ENCODE assay signal across 16 cellular contexts in genomic region chr5:140497897-140498296, GRCh38. TPM values are rescaled to one million over a fixed set of nuclear protein-coding genes. Genes with fewer than 3 reads are reported as not detected.
DNase-seq lines count a peak whose midpoint lies in the region; ATAC-seq lines count a peak whose summit lies in the region.
"Had no signal": no experiment of that assay in that cellular context is flagged by ENCODE, and none has a peak within 500 bp of the region (broad histone marks: within the 10 kb centered on the region; RNA-seq: fewer than 3 reads in every experiment).

No MANE protein-coding gene starts in this region.

- H4K8ac ChIP-seq in mesenchymal stem cell (ENCODE audit: low read length), result no peak overlapping the region

- no peak overlapping the region for H4K91ac ChIP-seq in mesenchymal stem cell (ENCODE audit: low read length)

- no peaks in the 10 kb centered on the region for H3K4me1 ChIP-seq in mesenchymal stem cell (ENCODE audit: control insufficient read depth, insufficient read depth, low read depth, low read length)
- H3K4me1 ChIP-seq: Caco-2, vagina had no signal

- no peak overlapping the region for H2AFZ ChIP-seq in mesenchymal stem cell (ENCODE audit: low read depth, low read length)

- H3K4ac ChIP-seq in mesenchymal stem cell (ENCODE audit: low read depth in 1 of 2, low read length in 2 of 2), result no peak overlapping the region

- in situ Hi-C loops in Caki2 (cut with HindIII; ENCODE audit: low pct_unique_long_range_greater_than_20kb, low sequenced_read_pairs), result no loop called here

- H3K4me2 ChIP-seq in mesenchymal stem cell (ENCODE audit: low read length, poor library complexity, severe bottlenecking), result peak overlapping the region; percentile 29

- H3K9ac ChIP-seq in mesenchymal stem cell (ENCODE audit: low read length), result no peak overlapping the region

- no peak overlapping the region for H2AK5ac ChIP-seq in mesenchymal stem cell (ENCODE audit: low read length, severe bottlenecking)

- H3K9me3 ChIP-seq in mesenchymal stem cell (ENCODE audit: control insufficient read depth, low read length), result no peaks in the 10 kb centered on the region
- H3K9me3 ChIP-seq: Caco-2, vagina had no signal

- H3K14ac ChIP-seq in mesenchymal stem cell (ENCODE audit: low read length in 2 of 2), result no peak overlapping the region

- no peak overlapping the region for H2BK5ac ChIP-seq in mesenchymal stem cell (ENCODE audit: low read depth, low read length, poor library complexity, severe bottlenecking)

- no peak overlapping the region for H2BK15ac ChIP-seq in mesenchymal stem cell (ENCODE audit: low read depth, poor library complexity, severe bottlenecking)

- H3K23ac ChIP-seq in mesenchymal stem cell (ENCODE audit: low read length in 2 of 2), result no peak overlapping the region

- DNase-seq in Caki2 (ENCODE audit: low read depth) (peak; percentile 50), HT-29 (ENCODE audit: low spot score) (peak; percentile 8), glomerular visceral epithelial cell (ENCODE audit: extremely low spot score) (peak; percentile 31), mesenchymal stem cell (no peak), HUDEP-2 (lab: John Stamatoyannopoulos, UW; ENCODE audit: unreplicated experiment in 76 of 76) (no peak), substantia nigra (lab: John Stamatoyannopoulos, UW) (no peak)
- DNase-seq: activated gamma-delta T cell treated with Interleukin-2 at 50 U/mL for 16 hours; AML-193; cortex of kidney; left ventricle myocardium superior; NCI-H446 treated with DMSO at 0.1 percent for 48 hours; stimulated activated CD4-positive, alpha-beta T cell treated with anti-CD3 and anti-CD28 coated beads, Interleukin-4, amount 100 ng/mL, for 1 hour had no signal

- H3K36me3 ChIP-seq in mesenchymal stem cell (ENCODE audit: control insufficient read depth in 1 of 2, insufficient read depth in 2 of 2, low read depth in 1 of 2, low read length in 2 of 2), result peaks cover 2 to 55% of the 10 kb centered on the region in 2 experiments

- H2BK120ac ChIP-seq in mesenchymal stem cell (ENCODE audit: low read depth, low read length), result no peak overlapping the region

- H3K4me3 ChIP-seq in mesenchymal stem cell (ENCODE audit: insufficient read depth in 1 of 2, low read depth in 1 of 2, low read length in 2 of 2), result no peak overlapping the region
- H3K4me3 ChIP-seq: vagina had no signal

- H3K27ac ChIP-seq in mesenchymal stem cell (ENCODE audit: low read length, poor library complexity, severe bottlenecking) (no peak overlapping the region), substantia nigra (ENCODE audit: low read depth, low read length, poor library complexity, severe bottlenecking) (no peak overlapping the region)
- H3K27ac ChIP-seq: vagina had no signal

- H3K18ac ChIP-seq in mesenchymal stem cell (ENCODE audit: low read depth in 1 of 2, low read length in 2 of 2), result no peak overlapping the region

- no peak overlapping the region for H2BK12ac ChIP-seq in mesenchymal stem cell (ENCODE audit: low read length in 2 of 2)

- ATAC-seq in HG03039 (IDR thresholded peaks at IDR 0.05; ENCODE audit: unreplicated experiment), result no peak
- ATAC-seq: left ventricle myocardium superior had no signal

- peaks cover 2% of the 10 kb centered on the region for H3K79me1 ChIP-seq in mesenchymal stem cell (replicated peaks; ENCODE audit: low read length, poor library complexity, severe bottlenecking)

- H3K27me3 ChIP-seq in mesenchymal stem cell (ENCODE audit: control insufficient read depth in 1 of 2, insufficient read depth in 1 of 2, low read length in 2 of 2), result no peaks in the 10 kb centered on the region
- H3K27me3 ChIP-seq: vagina had no signal

RNA-seq across cellular contexts. Expression of gene EIF4EBP3, which starts 49.6 kb away (rescaled TPM):
- 1.1 TPM in 1 of 2 replicates, not detected in the other for total RNA-seq in Caki2 (2014; rRNA removed; shearing (Covaris generic); ENCODE audit: low replicate concordance)
- 3.0 and 6.5 TPM in 2 replicates for total RNA-seq in HT-29 (2014; rRNA removed; shearing (Covaris generic))
- 8.9 TPM for polyA plus RNA-seq in mesenchymal stem cell (2013, experiment 1 of 2)
- polyA plus RNA-seq in mesenchymal stem cell (2013, experiment 2 of 2), result 8.2 TPM
- total RNA-seq: M059J had no signal

RNA-seq across cellular contexts. Expression of gene SRA1, which starts 59.4 kb away (rescaled TPM):
- total RNA-seq in Caki2 (2014; rRNA removed; shearing (Covaris generic); ENCODE audit: low replicate concordance), result 56.0 and 57.8 TPM in 2 replicates
- 53.1 and 61.3 TPM in 2 replicates for total RNA-seq in HT-29 (2014; rRNA removed; shearing (Covaris generic))
- 48.4 TPM for polyA plus RNA-seq in mesenchymal stem cell (2013, experiment 1 of 2)
- 46.7 TPM for polyA plus RNA-seq in mesenchymal stem cell (2013, experiment 2 of 2)

Comparison
In these comparisons a context has a peak if more than half of its experiments do, and no peak if none do; other contexts are left out.
1. DNase-seq: peak in Caki2 (single experiment), HT-29 (single experiment) and glomerular visceral epithelial cell (single experiment); none in mesenchymal stem cell (single experiment), HUDEP-2 (0 of 76) and substantia nigra (0 of 49).